ENCODE assay signal across 1 cellular context in genomic region chr6:143941852-143942627, GRCh38.
TF ChIP-seq lines count a peak whose summit lies in the region.

No MANE protein-coding gene starts in this region.

TF ChIP-seq in GM12878, 131 proteins besides CTCF, POLR2A, EP300 and RAD21 (continued from another document):
- no peak for TF ChIP-seq USF1 (IDR thresholded peaks at IDR 0.05; ENCODE audit: borderline replicate concordance, extremely low read length, insufficient read depth, low read depth, low read length)
- no peak for TF ChIP-seq ZZZ3 (IDR thresholded peaks at IDR 0.05; ENCODE audit: control insufficient read depth, insufficient read length, low read depth)
- no peak for TF ChIP-seq STAT1 (conservative IDR thresholded peaks at IDR 0.05)
- 0 out of 2 replicates have a peak, but pooled peaks have one; percentile 11 for TF ChIP-seq IKZF1 (conservative IDR thresholded peaks at IDR 0.05)
- TF ChIP-seq SPI1 (IDR thresholded peaks at IDR 0.05; ENCODE audit: borderline replicate concordance, insufficient read depth, low read depth, low read length) = peak; percentile 5; the same call in 1 of the 2 replicates
- TF ChIP-seq SMARCA5 (IDR thresholded peaks at IDR 0.05) = peak; percentile 57; the same call in 1 of the 2 replicates
- no peak for TF ChIP-seq ESRRA (IDR thresholded peaks at IDR 0.05; ENCODE audit: low read length)
- TF ChIP-seq CHD4 (IDR thresholded peaks at IDR 0.05) = no peak
- TF ChIP-seq NRF1 (conservative IDR thresholded peaks at IDR 0.05; ENCODE audit: low read depth, low read length) = no peak
- TF ChIP-seq IRF4 (IDR thresholded peaks at IDR 0.05; ENCODE audit: low read depth, low read length) = no peak
- TF ChIP-seq NFXL1 (IDR thresholded peaks at IDR 0.05; ENCODE audit: borderline replicate concordance) = no peak
- no peak for TF ChIP-seq PRDM15 (CRISPR knock-in tag; IDR thresholded peaks at IDR 0.05)
- no peak for TF ChIP-seq KLF5 (IDR thresholded peaks at IDR 0.05; ENCODE audit: partially characterized antibody)
- no peak for TF ChIP-seq BCL11A (IDR thresholded peaks at IDR 0.05; ENCODE audit: low read depth, low read length)
- no peak for TF ChIP-seq RELA (IDR thresholded peaks at IDR 0.05; ENCODE audit: borderline replicate concordance, partially characterized antibody)
- TF ChIP-seq SMC3 (IDR thresholded peaks at IDR 0.05; ENCODE audit: borderline replicate concordance, low read length) = peak; percentile 64
- TF ChIP-seq GATAD2B (conservative IDR thresholded peaks at IDR 0.05; ENCODE audit: low read depth) = 0 out of 2 replicates have a peak, but pooled peaks have one; percentile 36
- TF ChIP-seq ATF7 (IDR thresholded peaks at IDR 0.05; ENCODE audit: low read depth) = no peak
- TF ChIP-seq MAX (IDR thresholded peaks at IDR 0.05; ENCODE audit: low read depth, low read length) = no peak
- no peak for TF ChIP-seq SREBF1 (IDR thresholded peaks at IDR 0.05; ENCODE audit: low read length)
- TF ChIP-seq GABPA (IDR thresholded peaks at IDR 0.05; ENCODE audit: low read depth) = no peak
- no peak for TF ChIP-seq IKZF2 (IDR thresholded peaks at IDR 0.05)
- TF ChIP-seq USF2 (IDR thresholded peaks at IDR 0.05; ENCODE audit: borderline replicate concordance, low read depth, low read length) = no peak
- no peak for TF ChIP-seq REST (IDR thresholded peaks at IDR 0.05; ENCODE audit: low read depth, low read length)
- TF ChIP-seq MEF2B (IDR thresholded peaks at IDR 0.05; ENCODE audit: partially characterized antibody, poor library complexity, severe bottlenecking) = no peak
